Comparison of ENCODE assay signal across 11 cellular contexts in genomic region chr1:91712393-91712792, GRCh38.
DNase-seq lines count a peak whose midpoint lies in the region; ATAC-seq and TF ChIP-seq lines count a peak whose summit lies in the region.
"Had no signal": no experiment of that assay in that cellular context is flagged by ENCODE, and none has a peak within 500 bp of the region (broad histone marks: within the 10 kb centered on the region; RNA-seq: fewer than 3 reads in every experiment).

No MANE protein-coding gene starts in this region.

- H3K4me1 Mint-ChIP-seq in CD8-positive, alpha-beta T cell (ENCODE audit: low read depth): peaks cover 10% of the 10 kb centered on the region
- H3K4me1 Mint-ChIP-seq in HFFc6 (ENCODE audit: low read depth): peaks cover 18% of the 10 kb centered on the region

- no peaks in the 10 kb centered on the region for H3K27me3 ChIP-seq in CD8-positive, alpha-beta T cell (ENCODE audit: insufficient read depth, low read length)
- no peaks in the 10 kb centered on the region for H3K27me3 ChIP-seq in skeletal muscle satellite cell (ENCODE audit: control insufficient read depth, insufficient read depth, low read length)

- no peaks in the 10 kb centered on the region for H3K9me3 Mint-ChIP-seq in CD8-positive, alpha-beta T cell
- H3K9me3 Mint-ChIP-seq in HFFc6: no peaks in the 10 kb centered on the region

- H3K4me2 ChIP-seq in skeletal muscle satellite cell (ENCODE audit: low read length): peak overlapping the region; percentile 11

- H3K36me3 ChIP-seq in CD8-positive, alpha-beta T cell (ENCODE audit: insufficient read depth, low read length): no peaks in the 10 kb centered on the region
- peaks cover 23% of the 10 kb centered on the region for H3K36me3 ChIP-seq in skeletal muscle satellite cell (ENCODE audit: insufficient read depth, low read length)

- no peak for ATAC-seq in CD8-positive, alpha-beta T cell
- ATAC-seq in GM21619 (IDR thresholded peaks at IDR 0.05; ENCODE audit: unreplicated experiment): no peak
- ATAC-seq in omental fat pad (ENCODE audit: low FRiP score): no peak

- H3K27me3 Mint-ChIP-seq in CD8-positive, alpha-beta T cell (ENCODE audit: low read depth): no peaks in the 10 kb centered on the region
- H3K27me3 Mint-ChIP-seq in HFFc6 (ENCODE audit: insufficient read depth): peaks cover 1% of the 10 kb centered on the region

- DNase-seq in CD8-positive, alpha-beta T cell: no peak
- DNase-seq in HFFc6 (no peak), coronary artery (ENCODE audit: low spot score) (no peak), omental fat pad (ENCODE audit: low spot score) (no peak), MV-4-11 (lab: John Stamatoyannopoulos, UW) (no peak)
- DNase-seq: activated CD4-positive, alpha-beta T cell treated with anti-CD3 and anti-CD28 coated beads, Interleukin-2, amount 50 U/mL, for 48 hours; NCI-H1694 treated with DMSO at 0.1 percent for 48 hours; SW 1271 had no signal

- POLR2A ChIA-PET in CD8-positive, alpha-beta T cell (lab: Charles Lee): no interaction called here

- no peaks in the 10 kb centered on the region for H3K9me3 ChIP-seq in CD8-positive, alpha-beta T cell (ENCODE audit: low read length)
- no peaks in the 10 kb centered on the region for H3K9me3 ChIP-seq in skeletal muscle satellite cell (replicated peaks; ENCODE audit: low read length)
- H3K9me3 ChIP-seq: mucosa of descending colon had no signal

- H3K36me3 Mint-ChIP-seq in CD8-positive, alpha-beta T cell: peaks cover 70% of the 10 kb centered on the region
- peaks cover 28% of the 10 kb centered on the region; the same call in 1 of the 2 replicates for H3K36me3 Mint-ChIP-seq in HFFc6 (ENCODE audit: low read depth)

- TF ChIP-seq CTCF in CD8-positive, alpha-beta T cell (IDR thresholded peaks at IDR 0.05): no peak
- no peak for TF ChIP-seq CTCF in HFFc6 (IDR thresholded peaks at IDR 0.05)
- no peak for TF ChIP-seq CTCF in coronary artery (IDR thresholded peaks at IDR 0.05)
- TF ChIP-seq CTCF in omental fat pad (IDR thresholded peaks at IDR 0.05): no peak

- intact Hi-C loops in CD8-positive, alpha-beta T cell (cut with DNase I, micrococcal nuclease): loop anchor here in 1 of 2 experiments (10.0 kb wide), 2 partner anchors 172 to 198 kb away; partner anchors contain the start of gene TGFBR3

- peak overlapping the region; percentile 12 for H3K27ac Mint-ChIP-seq in CD8-positive, alpha-beta T cell
- peak overlapping the region; percentile 77 for H3K27ac Mint-ChIP-seq in HFFc6

- no peak overlapping the region for H3K27ac ChIP-seq in CD8-positive, alpha-beta T cell (ENCODE audit: low read depth, low read length)
- H3K27ac ChIP-seq in coronary artery: peak overlapping the region; percentile 62 to 79

- no peak overlapping the region for H3K4me3 Mint-ChIP-seq in CD8-positive, alpha-beta T cell
- peak overlapping the region; percentile 22; the same call in 1 of the 2 replicates for H3K4me3 Mint-ChIP-seq in HFFc6

- peaks cover 6% of the 10 kb centered on the region for H3K4me1 ChIP-seq in CD8-positive, alpha-beta T cell (ENCODE audit: insufficient read depth, low read length)
- peaks cover 16% of the 10 kb centered on the region for H3K4me1 ChIP-seq in skeletal muscle satellite cell (ENCODE audit: control insufficient read depth, insufficient read depth, low read length)

- H3K4me3 ChIP-seq in CD8-positive, alpha-beta T cell (ENCODE audit: low read depth, low read length): no peak overlapping the region
- H3K4me3 ChIP-seq in coronary artery (no peak overlapping the region), skeletal muscle satellite cell (ENCODE audit: low read length) (no peak overlapping the region)
- H3K4me3 ChIP-seq: mucosa of descending colon had no signal

- CTCF ChIA-PET in CD8-positive, alpha-beta T cell (lab: Charles Lee): interaction anchor here (1.4 kb wide), 1 partner anchor 200 kb away, joined by 4 read pairs; no protein-coding TSS in a partner anchor

- H3K9ac ChIP-seq in skeletal muscle satellite cell (ENCODE audit: low read depth, low read length): peak overlapping the region; percentile 46
